16 cellular contexts compared by ENCODE assay signal in genomic region chr20:14341782-14342181, GRCh38. TPM values are rescaled to one million over a fixed set of nuclear protein-coding genes. Genes with fewer than 3 reads are reported as not detected.
"Had no signal": no experiment of that assay in that cellular context is flagged by ENCODE, and none has a peak within 500 bp of the region (broad histone marks: within the 10 kb centered on the region; RNA-seq: fewer than 3 reads in every experiment).

No MANE protein-coding gene starts in this region.

- DNase-seq: activated B cell treated with CpG ODN at 0.5 μM for 24 hours; activated CD4-positive, alpha-beta T cell treated with anti-CD3 and anti-CD28 coated beads, Interleukin-2, amount 10 ng/mL, durations not matched to agents 7 days and 5 days; activated CD8-positive, alpha-beta memory T cell treated with anti-CD3 and anti-CD28 coated beads for 24 hours; activated naive CD4-positive, alpha-beta T cell treated with anti-CD3 and anti-CD28 coated beads, Interleukin-2, amount 10 ng/mL, durations not matched to agents 7 days and 5 days; adrenal gland; body of pancreas; foreskin melanocyte; heart right ventricle; kidney; occipital lobe; SK-N-SH; stomach; T-helper 1 cell had no signal

- H3K9me3 Mint-ChIP-seq: activated B cell treated with CpG ODN at 0.5 μM for 24 hours; activated CD4-positive, alpha-beta T cell treated with anti-CD3 and anti-CD28 coated beads, Interleukin-2, amount 10 ng/mL, durations not matched to agents 7 days and 5 days; dendritic cell treated with granulocyte-macrophage colony-stimulating factor and Interleukin-4, amounts not matched to agents 40 ng/mL and 50 ng/mL, for 4 days; nephron had no signal

- H3K4me1 Mint-ChIP-seq: activated CD4-positive, alpha-beta T cell treated with anti-CD3 and anti-CD28 coated beads, Interleukin-2, amount 10 ng/mL, durations not matched to agents 7 days and 5 days; activated naive CD4-positive, alpha-beta T cell treated with anti-CD3 and anti-CD28 coated beads, Interleukin-2, amount 10 ng/mL, durations not matched to agents 7 days and 5 days had no signal

- H3K27me3 Mint-ChIP-seq: activated CD4-positive, alpha-beta T cell treated with anti-CD3 and anti-CD28 coated beads, Interleukin-2, amount 10 ng/mL, durations not matched to agents 7 days and 5 days; activated naive CD4-positive, alpha-beta T cell treated with anti-CD3 and anti-CD28 coated beads, Interleukin-2, amount 10 ng/mL, durations not matched to agents 7 days and 5 days; dendritic cell treated with granulocyte-macrophage colony-stimulating factor and Interleukin-4, amounts not matched to agents 40 ng/mL and 50 ng/mL, for 4 days had no signal

- H3K27me3 ChIP-seq: adrenal gland, body of pancreas, heart right ventricle, stomach had no signal

- H3K36me3 Mint-ChIP-seq: activated naive CD4-positive, alpha-beta T cell treated with anti-CD3 and anti-CD28 coated beads, Interleukin-2, amount 10 ng/mL, durations not matched to agents 7 days and 5 days had no signal

- H3K36me3 ChIP-seq: adrenal gland, heart right ventricle, stomach, thoracic aorta had no signal

- H3K4me2 ChIP-seq: SK-N-SH had no signal

- H3K4me3 Mint-ChIP-seq: activated B cell treated with CpG ODN at 0.5 μM for 24 hours; activated CD4-positive, alpha-beta T cell treated with anti-CD3 and anti-CD28 coated beads, Interleukin-2, amount 10 ng/mL, durations not matched to agents 7 days and 5 days; activated naive CD4-positive, alpha-beta T cell treated with anti-CD3 and anti-CD28 coated beads, Interleukin-2, amount 10 ng/mL, durations not matched to agents 7 days and 5 days; dendritic cell treated with granulocyte-macrophage colony-stimulating factor and Interleukin-4, amounts not matched to agents 40 ng/mL and 50 ng/mL, for 4 days; nephron had no signal

- FAIRE-seq: kidney had no signal

- ATAC-seq: body of pancreas had no signal

- H3K4me3 ChIP-seq: adrenal gland, body of pancreas, heart right ventricle, stomach, thoracic aorta had no signal

- H3K9me3 ChIP-seq: adrenal gland, body of pancreas, heart right ventricle, SK-N-SH, stomach, thoracic aorta had no signal

- H3K27ac ChIP-seq: adrenal gland, body of pancreas, heart right ventricle, stomach, thoracic aorta had no signal

- H3K9ac ChIP-seq: SK-N-SH had no signal

- H3K27ac Mint-ChIP-seq: activated B cell treated with CpG ODN at 0.5 μM for 24 hours; activated CD4-positive, alpha-beta T cell treated with anti-CD3 and anti-CD28 coated beads, Interleukin-2, amount 10 ng/mL, durations not matched to agents 7 days and 5 days; activated naive CD4-positive, alpha-beta T cell treated with anti-CD3 and anti-CD28 coated beads, Interleukin-2, amount 10 ng/mL, durations not matched to agents 7 days and 5 days; dendritic cell treated with granulocyte-macrophage colony-stimulating factor and Interleukin-4, amounts not matched to agents 40 ng/mL and 50 ng/mL, for 4 days had no signal

RNA-seq across cellular contexts. Expression of gene FLRT3, which starts 4.4 kb away (rescaled TPM):
- total RNA-seq: activated B cell treated with CpG ODN at 0.5 μM for 24 hours; activated CD4-positive, alpha-beta T cell treated with anti-CD3 and anti-CD28 coated beads, Interleukin-2, amount 10 ng/mL, durations not matched to agents 7 days and 5 days had no signal
